Comparison of ENCODE assay signal across 13 cellular contexts in the genomic region with DNA sequence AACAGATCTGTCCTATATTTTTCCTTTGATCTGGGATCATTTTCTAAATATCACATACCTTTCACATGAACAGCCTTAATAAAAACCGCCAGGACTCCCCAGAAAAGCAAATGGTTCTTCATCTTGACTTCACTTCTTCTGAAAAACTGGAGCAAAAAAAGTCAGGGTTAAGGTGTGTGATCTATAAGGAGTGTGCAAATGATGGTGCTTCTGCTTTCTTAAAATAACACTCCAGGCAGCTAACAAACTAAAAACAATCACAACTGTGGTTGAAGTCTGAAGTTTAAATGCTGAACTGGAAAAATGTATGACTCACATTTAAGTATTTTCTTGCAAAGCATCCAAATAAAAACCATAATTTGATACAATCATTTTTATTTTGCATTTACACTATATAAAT. TPM values are rescaled to one million over a fixed set of nuclear protein-coding genes. Genes with fewer than 3 reads are reported as not detected.
DNase-seq lines count a peak whose midpoint lies in the region; ATAC-seq and TF ChIP-seq lines count a peak whose summit lies in the region.
"Had no signal": no experiment of that assay in that cellular context is flagged by ENCODE, and none has a peak within 500 bp of the region (broad histone marks: within the 10 kb centered on the region; RNA-seq: fewer than 3 reads in every experiment).

Gene JCHAIN (minus strand): TSS at position 140 of the 400 bp plus-strand sequence. CDS start 18 bp downstream, at position 122.

- CTCF ChIA-PET in SK-N-SH (lab: Yijun Ruan, JAX), result interaction anchor here (1.8 kb wide), 1 partner anchor 14 kb away, joined by 6 read pairs; no protein-coding TSS in a partner anchor

- no peak within 1 kb of the TSS for H3K9ac ChIP-seq in SK-N-SH

- 0 out of 2 replicates have a peak within 1 kb of the TSS, but pooled peaks have one; percentile 63 for H2AFZ ChIP-seq in SK-N-SH (ENCODE audit: low read depth)

- H3K4me1 ChIP-seq in SK-N-SH (ENCODE audit: control insufficient read depth in 1 of 2, insufficient read depth in 2 of 2, low read depth in 1 of 2, low read length in 1 of 2), result no peaks in the 10 kb centered on the region; a peak in 1 of 4 replicates

- H3K9me3 ChIP-seq in SK-N-SH, result no peaks in the 10 kb centered on the region

- no peaks in the 10 kb centered on the region for H3K9me2 ChIP-seq in SK-N-SH

- no peak within 1 kb of the TSS; a peak in 1 of 4 replicates for H3K27ac ChIP-seq in SK-N-SH (ENCODE audit: low read depth in 2 of 2, low read length in 1 of 2)
- H3K27ac ChIP-seq: skin epidermis had no signal

- no peak for TF ChIP-seq CTCF in SK-N-SH (IDR thresholded peaks at IDR 0.05)

- 0% methylated on average over 1 of the region's 1 CpG for WGBS in SK-N-SH (ENCODE audit: low lambda C conversion rate)

- peaks cover 6% of the 10 kb centered on the region; the same call in 1 of the 2 replicates for H3K27me3 ChIP-seq in SK-N-SH (ENCODE audit: insufficient read depth)

- DNase-seq in SK-N-SH, result no peak
- DNase-seq in GOT3 (lab: John Stamatoyannopoulos, UW), result no peak
- DNase-seq in NCI-H2196 treated with DMSO at 0.1 percent for 48 hours (lab: John Stamatoyannopoulos, UW; ENCODE audit: unreplicated experiment), result no peak
- DNase-seq in NCI-H1105 treated with DMSO at 0.1 percent for 48 hours (lab: John Stamatoyannopoulos, UW), result no peak
- DNase-seq: effector memory CD4-positive, alpha-beta T cell; T-helper 9 cell had no signal

- H3K79me2 ChIP-seq in SK-N-SH (ENCODE audit: insufficient read depth), result no peaks in the 10 kb centered on the region

- H3K36me3 ChIP-seq in SK-N-SH (replicated peaks in 1 of 2; ENCODE audit: control insufficient read depth in 1 of 2, insufficient read depth in 2 of 2, low read length in 1 of 2), result no peaks in the 10 kb centered on the region

- H3F3A ChIP-seq in SK-N-SH (replicated peaks; ENCODE audit: insufficient read depth), result peaks cover 4% of the 10 kb centered on the region

- POLR2A ChIA-PET in SK-N-SH (lab: Yijun Ruan, JAX), result no interaction called here

- no peak within 1 kb of the TSS for H3K4me3 ChIP-seq in SK-N-SH (ENCODE audit: low read depth in 2 of 2, low read length in 1 of 2)
- H3K4me3 ChIP-seq: skin epidermis had no signal

- TF ChIP-seq EP300 in SK-N-SH (IDR thresholded peaks at IDR 0.05; ENCODE audit: borderline replicate concordance in 1 of 2, low read depth in 1 of 2, low read length in 1 of 2), result no peak

- no peak for TF ChIP-seq RAD21 in SK-N-SH (IDR thresholded peaks at IDR 0.05; ENCODE audit: low read length)

- no peak for ATAC-seq in SK-N-SH treated with all-trans-retinoic acid at 6 μM for 48 hours
- peak; percentile 58 for ATAC-seq in HG03103 (IDR thresholded peaks at IDR 0.05; ENCODE audit: low read depth, unreplicated experiment)
- ATAC-seq in esophagus mucosa, result no peak
- ATAC-seq in GM18907 (IDR thresholded peaks at IDR 0.05; ENCODE audit: unreplicated experiment), result no peak

- no peaks in the 10 kb centered on the region for H4K20me1 ChIP-seq in SK-N-SH (ENCODE audit: insufficient read depth)

- H3K4me2 ChIP-seq in SK-N-SH, result no peak within 1 kb of the TSS

TF ChIP-seq in SK-N-SH, 30 proteins besides CTCF, POLR2A, EP300 and RAD21 (continues in another document):
- TF ChIP-seq IRF3 (IDR thresholded peaks at IDR 0.05; ENCODE audit: low read depth, low read length), result no peak
- TF ChIP-seq, protein P1, sequence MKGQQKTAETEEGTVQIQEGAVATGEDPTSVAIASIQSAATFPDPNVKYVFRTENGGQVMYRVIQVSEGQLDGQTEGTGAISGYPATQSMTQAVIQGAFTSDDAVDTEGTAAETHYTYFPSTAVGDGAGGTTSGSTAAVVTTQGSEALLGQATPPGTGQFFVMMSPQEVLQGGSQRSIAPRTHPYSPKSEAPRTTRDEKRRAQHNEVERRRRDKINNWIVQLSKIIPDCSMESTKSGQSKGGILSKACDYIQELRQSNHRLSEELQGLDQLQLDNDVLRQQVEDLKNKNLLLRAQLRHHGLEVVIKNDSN (IDR thresholded peaks at IDR 0.05; ENCODE audit: borderline replicate concordance, low read depth), result no peak
- no peak for TF ChIP-seq RFX5 (IDR thresholded peaks at IDR 0.05; ENCODE audit: low read length)
- TF ChIP-seq FOXM1 (IDR thresholded peaks at IDR 0.05; ENCODE audit: low read depth), result no peak
- no peak for TF ChIP-seq SIN3A (IDR thresholded peaks at IDR 0.05; ENCODE audit: borderline replicate concordance, low read depth, low read length)
- no peak for TF ChIP-seq GABPA (IDR thresholded peaks at IDR 0.05; ENCODE audit: low read depth)
- no peak for TF ChIP-seq YY1 (IDR thresholded peaks at IDR 0.05; ENCODE audit: low read depth)
- no peak for TF ChIP-seq FOXJ3 (CRISPR knock-in tag; IDR thresholded peaks at IDR 0.05)
- no peak for TF ChIP-seq RCOR1 (IDR thresholded peaks at IDR 0.05; ENCODE audit: low read length)
- TF ChIP-seq FOSL2 (IDR thresholded peaks at IDR 0.05; ENCODE audit: borderline replicate concordance, low read depth), result no peak
- TF ChIP-seq EZH2phosphoT487 (IDR thresholded peaks at IDR 0.05; ENCODE audit: borderline replicate concordance, low read depth), result no peak
- TF ChIP-seq JUND (IDR thresholded peaks at IDR 0.05), result no peak
- TF ChIP-seq TEAD4 (IDR thresholded peaks at IDR 0.05; ENCODE audit: borderline replicate concordance, insufficient read depth), result no peak
- TF ChIP-seq, protein P2, sequence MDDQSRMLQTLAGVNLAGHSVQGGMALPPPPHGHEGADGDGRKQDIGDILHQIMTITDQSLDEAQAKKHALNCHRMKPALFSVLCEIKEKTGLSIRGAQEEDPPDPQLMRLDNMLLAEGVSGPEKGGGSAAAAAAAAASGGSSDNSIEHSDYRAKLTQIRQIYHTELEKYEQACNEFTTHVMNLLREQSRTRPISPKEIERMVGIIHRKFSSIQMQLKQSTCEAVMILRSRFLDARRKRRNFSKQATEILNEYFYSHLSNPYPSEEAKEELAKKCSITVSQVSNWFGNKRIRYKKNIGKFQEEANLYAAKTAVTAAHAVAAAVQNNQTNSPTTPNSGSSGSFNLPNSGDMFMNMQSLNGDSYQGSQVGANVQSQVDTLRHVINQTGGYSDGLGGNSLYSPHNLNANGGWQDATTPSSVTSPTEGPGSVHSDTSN (IDR thresholded peaks at IDR 0.05), result no peak

TF ChIP-seq in SK-N-SH treated with all-trans-retinoic acid at 6 μM for 48 hours, 23 proteins besides CTCF, POLR2A, EP300 and RAD21:
- no peak for TF ChIP-seq ZNF8 (CRISPR knock-in tag; IDR thresholded peaks at IDR 0.05)
- no peak for TF ChIP-seq GLIS3 (CRISPR knock-in tag; IDR thresholded peaks at IDR 0.05)
- no peak for TF ChIP-seq ZNF565 (CRISPR knock-in tag; conservative IDR thresholded peaks at IDR 0.05; ENCODE audit: low read depth)
- TF ChIP-seq OSR1 (CRISPR knock-in tag; IDR thresholded peaks at IDR 0.05), result no peak
- no peak for TF ChIP-seq CSDC2 (CRISPR knock-in tag; IDR thresholded peaks at IDR 0.05)
- no peak for TF ChIP-seq SNAI2 (CRISPR knock-in tag; IDR thresholded peaks at IDR 0.05)
- TF ChIP-seq ZFP30 (CRISPR knock-in tag; IDR thresholded peaks at IDR 0.05), result no peak

RNA-seq across cellular contexts. Expression of gene JCHAIN, which starts in this region (rescaled TPM):
- 1.0 and 1.1 TPM in 2 replicates for polyA plus RNA-seq in SK-N-SH (2012; rRNA removed)
- 1.5 and 2.2 TPM in 2 replicates for polyA plus RNA-seq in SK-N-SH (2012; cell fraction: cytosol; rRNA removed)
- polyA plus RNA-seq in SK-N-SH (2012; cell fraction: nucleus; rRNA removed), result 0.67 and 1.0 TPM in 2 replicates
- 21.1 TPM for total RNA-seq in esophagus mucosa
- total RNA-seq: NCI-H460 had no signal
- polyA plus RNA-seq: keratinocyte had no signal
